Comparison of ENCODE assay signal across 8 cellular contexts in the genomic region with DNA sequence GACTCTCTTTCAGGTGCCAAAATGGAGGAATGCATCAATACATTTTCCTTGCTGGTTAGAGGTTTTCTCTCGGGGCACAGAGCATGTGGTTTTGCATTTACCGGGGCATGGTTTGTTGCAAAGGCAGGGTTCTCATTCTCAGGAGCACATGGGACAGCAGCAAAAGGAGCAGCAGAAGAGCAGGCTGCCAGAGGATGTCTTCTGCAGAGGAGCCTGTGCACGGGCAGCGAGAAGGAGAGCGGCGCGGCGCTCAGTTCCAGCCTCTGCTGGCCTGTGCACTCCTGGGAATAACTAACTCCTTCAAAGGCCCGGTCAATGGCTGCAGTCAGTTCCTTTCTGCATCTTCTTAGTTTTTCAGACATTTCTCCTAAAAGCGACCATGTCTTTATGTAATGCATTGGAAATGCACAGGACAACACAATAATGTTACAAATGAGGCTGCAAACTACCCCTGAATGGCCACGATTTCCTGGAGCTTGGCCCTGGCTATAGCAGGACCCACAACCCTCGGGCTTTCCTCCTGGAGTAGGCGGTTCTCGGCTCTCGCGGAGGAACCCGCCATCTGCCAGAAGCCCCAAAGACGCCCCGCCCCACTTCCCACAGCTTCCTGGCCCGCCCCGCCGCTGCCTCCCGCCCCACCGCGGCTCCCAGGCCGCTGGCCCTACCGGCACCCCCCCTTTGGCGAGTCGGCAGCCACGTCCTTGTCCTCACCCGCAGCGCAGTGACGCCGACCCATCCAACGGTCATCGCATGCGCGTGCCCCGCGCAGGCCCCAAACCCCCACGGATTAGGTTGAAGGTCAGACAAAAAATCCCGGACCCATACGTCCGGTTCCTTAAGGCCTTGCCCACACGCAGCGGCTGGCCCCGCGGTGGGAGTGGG. TPM values are rescaled to one million over a fixed set of nuclear protein-coding genes. Genes with fewer than 3 reads are reported as not detected.
DNase-seq lines count a peak whose midpoint lies in the region; ATAC-seq and TF ChIP-seq lines count a peak whose summit lies in the region.

Gene C3orf62, minus strand, starts transcription at position 758 of the 882 bp plus-strand sequence. Its CDS starts 360 bp downstream, at position 398.

- H3K4me1 ChIP-seq in gastroesophageal sphincter: peaks cover 6 to 48% (median 11%) of the 10 kb centered on the region in 3 donors
- peaks cover 16 to 20% of the 10 kb centered on the region in 2 experiments for H3K4me1 ChIP-seq in neutrophil (ENCODE audit: control insufficient read depth in 1 of 2, insufficient read depth in 1 of 2, low read depth in 1 of 2, low read length in 1 of 2)
- H3K4me1 ChIP-seq in stomach: peaks cover 18 to 42% (median 34%) of the 10 kb centered on the region in 4 donors

- H3K27ac ChIP-seq in RWPE1 (peak within 1 kb of the TSS; percentile 88), gastroesophageal sphincter (peak within 1 kb of the TSS; percentile 91 to 97 (median 94)), neutrophil (peak within 1 kb of the TSS; percentile 85), stomach (peak within 1 kb of the TSS; percentile 86 to 96 (median 95))

- TF ChIP-seq POLR2A in gastroesophageal sphincter (IDR thresholded peaks at IDR 0.05): peak; percentile 49 to 61
- no peak for TF ChIP-seq POLR2A in stomach (IDR thresholded peaks at IDR 0.05)

- no peak for TF ChIP-seq CTCF in CD14-positive monocyte (IDR thresholded peaks at IDR 0.05)
- no peak for TF ChIP-seq CTCF in RWPE1 (conservative IDR thresholded peaks at IDR 0.05; ENCODE audit: low read depth)
- no peak for TF ChIP-seq CTCF in gastroesophageal sphincter (IDR thresholded peaks at IDR 0.05)
- TF ChIP-seq CTCF in neutrophil (IDR thresholded peaks at IDR 0.05): no peak
- TF ChIP-seq CTCF in stomach (IDR thresholded peaks at IDR 0.05): no peak

- peak within 1 kb of the TSS; percentile 49 to 61 for H3K4me3 ChIP-seq in gastroesophageal sphincter
- H3K4me3 ChIP-seq in neutrophil (ENCODE audit: low read depth in 1 of 2, low read length in 1 of 2): peak within 1 kb of the TSS; percentile 41 to 58
- peak within 1 kb of the TSS; percentile 46 to 54 (median 50) for H3K4me3 ChIP-seq in stomach

- no peak for TF ChIP-seq EP300 in gastroesophageal sphincter (IDR thresholded peaks at IDR 0.05)
- no peak for TF ChIP-seq EP300 in stomach (IDR thresholded peaks at IDR 0.05)

- ATAC-seq in GM21619 (IDR thresholded peaks at IDR 0.05; ENCODE audit: unreplicated experiment): peak; percentile 69
- peak; percentile 95 for ATAC-seq in gastroesophageal sphincter

- peaks cover 0 to 2% (median 0%) of the 10 kb centered on the region in 3 donors for H3K27me3 Mint-ChIP-seq in CD14-positive monocyte (ENCODE audit: low read depth in 3 of 3)

- peak within 1 kb of the TSS; percentile 67 to 92 for H3K4me3 Mint-ChIP-seq in CD14-positive monocyte

- peak within 1 kb of the TSS; percentile 80 to 93 (median 88) for H3K27ac Mint-ChIP-seq in CD14-positive monocyte

- intact Hi-C loops in CD14-positive monocyte (cut with micrococcal nuclease): loop anchor here (1.0 to 5.0 kb wide), 2 partner anchors 104 to 105 kb away; partner anchors contain the start of gene KLHDC8B (in 2 of the 2)
- intact Hi-C loops in stomach (cut with DNase I; ENCODE audit: low total_unique reads): no loop called here

- WGBS in gastroesophageal sphincter (ENCODE audit: low coverage in 1 of 2), 2 donors: 0 to 3% methylated on average over 5 of the region's 48 CpGs
- WGBS in stomach, 5 donors: 2 to 6% (median 2%) methylated on average over 25 to 48 of the region's 48 CpGs

- DNase-seq in CD14-positive monocyte (ENCODE audit: low spot score): peak; percentile 77
- DNase-seq in RWPE1 (ENCODE audit: low spot score): peak; percentile 53
- DNase-seq in activated naive CD4-positive, alpha-beta T cell treated with Interleukin-2 at 50 U/mL for 16 hours: peak; percentile 79
- DNase-seq in stomach: peak; percentile 90
- no peak for DNase-seq in HuH-7.5 (ENCODE audit: low spot score)

- H3K27me3 ChIP-seq in gastroesophageal sphincter (no peaks in the 10 kb centered on the region), neutrophil (no peaks in the 10 kb centered on the region), stomach (no peaks in the 10 kb centered on the region)

- H3K9me3 Mint-ChIP-seq in CD14-positive monocyte: peaks cover 0 to 4% (median 0%) of the 10 kb centered on the region in 7 donors

- H3K36me3 Mint-ChIP-seq in CD14-positive monocyte: peaks cover 42 to 62% of the 10 kb centered on the region in 2 donors

- CTCF ChIA-PET in RWPE1 (lab: Yijun Ruan, JAX): interaction anchor here (0.6 kb wide), 1 partner anchor 512 kb away, joined by 4 read pairs; no protein-coding TSS in a partner anchor

- peaks cover 25% of the 10 kb centered on the region for H3K4me1 Mint-ChIP-seq in CD14-positive monocyte

- POLR2A ChIA-PET in RWPE1 (lab: Yijun Ruan, JAX; ENCODE audit: low non-redundant PET): no interaction called here

- H3K9me3 ChIP-seq in gastroesophageal sphincter (no peaks in the 10 kb centered on the region), neutrophil (no peaks in the 10 kb centered on the region), stomach (no peaks in the 10 kb centered on the region)

- H3K36me3 ChIP-seq in gastroesophageal sphincter (peaks cover 0 to 33% of the 10 kb centered on the region in 2 donors), neutrophil (peaks cover 77% of the 10 kb centered on the region), stomach (peaks cover 21 to 48% (median 39%) of the 10 kb centered on the region in 4 donors)

RNA-seq across cellular contexts. Expression of gene C3orf62, which starts in this region (rescaled TPM):
- 1 to 10 TPM in 1 of 2 donors, under 1 TPM in 1; 0.60 to 1.0 TPM for polyA plus RNA-seq in CD14-positive monocyte
- total RNA-seq in gastroesophageal sphincter: 10 to 100 TPM in 1 of 4 donors, 1 to 10 TPM in 3; 3.5 to 14.9 (median 4.2) TPM
- total RNA-seq in stomach: 10 to 100 TPM in 1 of 5 donors, 1 to 10 TPM in 4; 2.7 to 32.7 (median 3.9) TPM
- polyA plus RNA-seq in stomach: 1 to 10 TPM; 1.7 to 7.6 (median 2.5) TPM

Comparison
In these comparisons a context has a peak if more than half of its experiments do, and no peak if none do; other contexts are left out.
1. POLR2A ChIP-seq: peak in gastroesophageal sphincter (2 of 2); none in stomach (0 of 4).
2. Peak in every context shown above with its lines, with median percentiles within 50 percentile points of each other: H3K27ac ChIP-seq and H3K4me3 ChIP-seq.